ENCODE assay signal across 15 cellular contexts in the genomic region with DNA sequence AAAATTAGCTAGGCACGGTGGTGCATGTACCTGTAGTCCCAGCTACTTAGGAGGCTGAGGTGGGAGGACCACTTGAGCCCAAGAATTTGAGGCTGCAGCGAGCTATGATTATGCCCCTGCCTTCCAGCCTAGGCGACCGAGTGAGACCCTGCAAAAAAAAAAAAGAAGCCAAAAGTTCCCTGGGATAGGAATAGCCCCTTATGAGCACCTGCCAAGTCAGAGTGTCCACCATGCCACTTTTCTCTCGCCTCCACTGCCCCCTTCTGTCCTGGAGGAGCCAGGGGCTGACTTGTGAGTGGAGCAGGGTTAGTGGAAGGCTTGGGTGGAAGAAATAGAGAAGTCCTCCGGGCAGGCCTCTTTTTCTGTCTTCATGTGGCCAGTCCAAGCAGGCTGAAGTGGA. TPM values are rescaled to one million over a fixed set of nuclear protein-coding genes. Genes with fewer than 3 reads are reported as not detected.
DNase-seq lines count a peak whose midpoint lies in the region; ATAC-seq lines count a peak whose summit lies in the region.
"Had no signal": no experiment of that assay in that cellular context is flagged by ENCODE, and none has a peak within 500 bp of the region (broad histone marks: within the 10 kb centered on the region; RNA-seq: fewer than 3 reads in every experiment).

No MANE protein-coding gene starts in this region.

- no peaks in the 10 kb centered on the region for H3K4me1 ChIP-seq in SJCRH30
- H3K4me1 ChIP-seq: Peyer's patch, upper lobe of left lung had no signal

- ATAC-seq in GM21717 (IDR thresholded peaks at IDR 0.05; ENCODE audit: unreplicated experiment), result no peak
- ATAC-seq: activated CD4-positive, CD25-positive, alpha-beta regulatory T cell treated with anti-CD3 and anti-CD28 coated beads, Interleukin-2, amount 50 U/mL, for 24 hours; right cardiac atrium had no signal

- H3K4me3 ChIP-seq in H7 (ENCODE audit: insufficient read depth, low read depth, low read length), result no peak overlapping the region
- H3K4me3 ChIP-seq in SJCRH30, result no peak overlapping the region
- H3K4me3 ChIP-seq: Peyer's patch, upper lobe of left lung had no signal

- no peak overlapping the region for H3K27ac ChIP-seq in SJCRH30
- H3K27ac ChIP-seq: Peyer's patch, upper lobe of left lung had no signal

- peaks cover 13% of the 10 kb centered on the region for H3K9me3 ChIP-seq in SJCRH30 (replicated peaks)
- H3K9me3 ChIP-seq: Peyer's patch had no signal

- no peaks in the 10 kb centered on the region for H3K36me3 ChIP-seq in H7 (replicated peaks; ENCODE audit: control insufficient read depth, insufficient read depth, low read length)
- no peaks in the 10 kb centered on the region for H3K36me3 ChIP-seq in SJCRH30
- H3K36me3 ChIP-seq: Peyer's patch, upper lobe of left lung had no signal

- H3K27me3 ChIP-seq in H7 (ENCODE audit: control insufficient read depth, insufficient read depth, low read length) (no peaks in the 10 kb centered on the region), SJCRH30 (no peaks in the 10 kb centered on the region)
- H3K27me3 ChIP-seq: Peyer's patch, upper lobe of left lung had no signal

- DNase-seq in DMS 273 (lab: John Stamatoyannopoulos, UW; ENCODE audit: unreplicated experiment), result peak; percentile 26
- no peak for DNase-seq in DMS 273 treated with DMSO at 0.1 percent for 48 hours (lab: John Stamatoyannopoulos, UW)
- peak; percentile 66 for DNase-seq in H7
- DNase-seq in SJCRH30, result peak; percentile 41 to 61
- DNase-seq in iPS-NIHi11 (ENCODE audit: low spot score), result peak; percentile 44
- DNase-seq in effector CD8-positive, alpha-beta T cell (lab: John Stamatoyannopoulos, UW), result no peak
- no peak for DNase-seq in DMS79 treated with DMSO at 0.1 percent for 48 hours (lab: John Stamatoyannopoulos, UW)
- DNase-seq: EL, hippocampal formation, NCI-H1436, Peyer's patch, upper lobe of left lung had no signal

RNA-seq across cellular contexts. Expression of a gene that starts 12.1 kb away (rescaled TPM):
- 53.3 and 54.6 TPM in 2 replicates for total RNA-seq in H7 (2014; rRNA removed; shearing (Covaris generic))
- total RNA-seq in SJCRH30 (2014; rRNA removed; shearing (Covaris generic)), result 103 and 114 TPM in 2 replicates

RNA-seq across cellular contexts. Expression of a gene that starts 18.9 kb away (rescaled TPM):
- 56.5 and 70.1 TPM in 2 replicates for total RNA-seq in H7 (2014; rRNA removed; shearing (Covaris generic))
- total RNA-seq in SJCRH30 (2014; rRNA removed; shearing (Covaris generic)), result 133 and 135 TPM in 2 replicates

Comparison
In these comparisons a context has a peak if more than half of its experiments do, and no peak if none do; other contexts are left out.
1. DNase-seq: peak in DMS 273 (single experiment), H7 (single experiment), SJCRH30 (2 of 2) and iPS-NIHi11 (single experiment); none in DMS 273 treated with DMSO at 0.1 percent for 48 hours (single experiment), effector CD8-positive, alpha-beta T cell (single experiment) and DMS79 treated with DMSO at 0.1 percent for 48 hours (single experiment).